ENCODE assay signal across 8 cellular contexts in the genomic region with DNA sequence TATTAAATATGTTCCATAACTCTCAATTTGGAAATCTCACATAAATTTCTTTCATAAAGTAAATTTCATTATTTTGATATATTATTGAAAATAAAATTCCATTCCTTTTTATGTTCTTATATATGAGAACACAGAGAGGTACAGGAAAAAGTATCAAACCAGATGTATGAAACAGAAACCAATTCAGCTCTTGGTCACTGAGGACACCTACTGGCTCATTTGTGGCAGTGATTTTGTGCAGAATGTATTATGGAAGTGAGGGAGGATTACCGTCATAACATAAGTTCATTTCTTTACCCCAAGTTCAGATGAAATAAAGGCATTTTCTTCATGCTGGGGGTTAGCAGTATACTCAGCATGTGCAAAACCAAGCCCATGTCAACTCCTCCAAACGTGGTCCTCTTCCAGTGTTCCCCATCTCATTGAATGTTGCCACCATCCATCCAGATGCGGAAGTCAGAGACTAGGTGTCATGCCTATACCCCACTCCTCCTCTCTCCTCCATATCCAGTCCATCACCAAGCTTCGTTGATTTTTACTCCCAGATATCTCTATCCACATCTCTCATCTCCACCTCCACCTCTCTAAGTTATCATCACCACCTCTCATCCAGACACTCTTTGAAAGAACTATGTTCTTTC. TPM values are rescaled to one million over a fixed set of nuclear protein-coding genes. Genes with fewer than 3 reads are reported as not detected.
DNase-seq lines count a peak whose midpoint lies in the region; ATAC-seq and TF ChIP-seq lines count a peak whose summit lies in the region.

No MANE protein-coding gene starts in this region.

- ATAC-seq in left lobe of liver (peak; percentile 92), upper lobe of left lung (ENCODE audit: low FRiP score in 2 of 2) (peak; percentile 73 to 89)

- H3K79me2 ChIP-seq in OCI-LY3 (ENCODE audit: low read length): no peaks in the 10 kb centered on the region

- no peaks in the 10 kb centered on the region for H3K36me3 ChIP-seq in BE2C
- H3K36me3 ChIP-seq in OCI-LY3 (replicated peaks; ENCODE audit: low read depth, low read length): no peaks in the 10 kb centered on the region
- no peaks in the 10 kb centered on the region for H3K36me3 ChIP-seq in upper lobe of left lung

- H3K9me3 ChIP-seq in BE2C (no peaks in the 10 kb centered on the region), OCI-LY3 (ENCODE audit: insufficient read depth, low read length) (no peaks in the 10 kb centered on the region), upper lobe of left lung (peaks cover 0 to 5% (median 0%) of the 10 kb centered on the region in 4 donors)

- H3K9ac ChIP-seq in OCI-LY3 (ENCODE audit: low read length): no peak overlapping the region

- peak overlapping the region; percentile 90 for H2AFZ ChIP-seq in OCI-LY3 (ENCODE audit: low read depth, low read length)

- WGBS in upper lobe of left lung, 2 donors: 31 to 33% methylated on average over 4 of the region's 4 CpGs

- no peak for TF ChIP-seq POLR2A in upper lobe of left lung (IDR thresholded peaks at IDR 0.05)

- H3K4me2 ChIP-seq in OCI-LY3 (ENCODE audit: low read length): peak overlapping the region; percentile 54

- TF ChIP-seq CTCF in BE2C (IDR thresholded peaks at IDR 0.05; ENCODE audit: low read depth, low read length) (peak; percentile 65), GM13977 (IDR thresholded peaks at IDR 0.05; ENCODE audit: extremely low read depth, insufficient read depth, missing control alignments) (peak; percentile 81), HL-60 (IDR thresholded peaks at IDR 0.05; ENCODE audit: insufficient read depth, low read length) (peak; percentile 68), OCI-LY3 (IDR thresholded peaks at IDR 0.05; ENCODE audit: low read depth, low read length) (peak; percentile 81), upper lobe of left lung (IDR thresholded peaks at IDR 0.05) (peak; percentile 43 to 89 (median 82))

- H3K27me3 ChIP-seq in BE2C: no peaks in the 10 kb centered on the region
- H3K27me3 ChIP-seq in HL-60 (ENCODE audit: insufficient read depth, poor library complexity, severe bottlenecking): no peaks in the 10 kb centered on the region
- no peaks in the 10 kb centered on the region for H3K27me3 ChIP-seq in OCI-LY3 (ENCODE audit: low read depth, low read length)
- H3K27me3 ChIP-seq in upper lobe of left lung: no peaks in the 10 kb centered on the region

- H4K20me1 ChIP-seq in OCI-LY3 (ENCODE audit: insufficient read depth, low read length): no peaks in the 10 kb centered on the region

- TF ChIP-seq EP300 in upper lobe of left lung (IDR thresholded peaks at IDR 0.05): no peak

- H3K4me3 ChIP-seq in BE2C (ENCODE audit: low read depth, low read length) (no peak overlapping the region), HL-60 (replicated peaks; ENCODE audit: insufficient read depth, low read length) (no peak overlapping the region), OCI-LY3 (ENCODE audit: low read length) (peak overlapping the region; percentile 53), upper lobe of left lung (no peak overlapping the region)

- H3K27ac ChIP-seq in HL-60 (replicated peaks) (no peak overlapping the region), OCI-LY3 (ENCODE audit: low read length) (no peak overlapping the region), upper lobe of left lung (peak overlapping the region in 1 of 4 donors; percentile 15)

- in situ Hi-C loops in GM13977 (cut with MboI; ENCODE audit: low pct_unique_long_range_greater_than_20kb, low sequenced_read_pairs, unreplicated experiment): no loop called here

- DNase-seq in BE2C (no peak), GM13977 (ENCODE audit: low spot score) (peak; percentile 49), HL-60 (ENCODE audit: low read depth in 1 of 2, low spot score in 1 of 2) (peak in 1 of 2 experiments; percentile 3), cerebellum (ENCODE audit: low spot score) (peak; percentile 7), left lobe of liver (ENCODE audit: low spot score) (no peak), upper lobe of left lung (no peak)
- DNase-seq in stimulated activated CD4-positive, alpha-beta T cell treated with anti-CD3 and anti-CD28 coated beads, Interleukin-4, amount 100 ng/mL, for 1 hour: no peak

- no peaks in the 10 kb centered on the region for H3K4me1 ChIP-seq in BE2C
- no peaks in the 10 kb centered on the region for H3K4me1 ChIP-seq in OCI-LY3 (ENCODE audit: low read length)
- H3K4me1 ChIP-seq in upper lobe of left lung: peaks cover 0 to 4% (median 3%) of the 10 kb centered on the region in 4 donors

RNA-seq across cellular contexts. Expression of gene MALL, which starts 41.7 kb away (rescaled TPM):
- polyA plus RNA-seq in BE2C (2012; ENCODE audit: insufficient read depth, insufficient read length, low read depth): not detected
- total RNA-seq in cerebellum: 2.4 TPM
- 1.6 TPM for total RNA-seq in left lobe of liver
- 100 to 1,000 TPM in 4 of 6 donors, 10 to 100 TPM in 2; 40.9 to 203 (median 120) TPM for total RNA-seq in upper lobe of left lung

RNA-seq across cellular contexts. Expression of gene NPHP1, which starts 47.5 kb away (rescaled TPM):
- 0.26 TPM for polyA plus RNA-seq in BE2C (2012; ENCODE audit: insufficient read depth, insufficient read length, low read depth)
- 7.2 TPM for total RNA-seq in cerebellum
- total RNA-seq in left lobe of liver: 0.15 TPM
- 10 to 100 TPM in 1 of 6 donors, 1 to 10 TPM in 5; 3.2 to 18.4 (median 5.4) TPM for total RNA-seq in upper lobe of left lung

RNA-seq across cellular contexts. Expression of gene MTLN, which starts 55.1 kb away (rescaled TPM):
- 79.3 TPM for polyA plus RNA-seq in BE2C (2012; ENCODE audit: insufficient read depth, insufficient read length, low read depth)
- total RNA-seq in cerebellum (15.9 TPM), left lobe of liver (40.8 TPM), upper lobe of left lung (100 to 1,000 TPM in 1 of 6 donors, 10 to 100 TPM in 5; 25.1 to 113 (median 59.4) TPM)

Comparison
In these comparisons a context has a peak if more than half of its experiments do, and no peak if none do; other contexts are left out.
1. DNase-seq: peak in GM13977 (single experiment) and cerebellum (single experiment); none in BE2C (single experiment), left lobe of liver (single experiment), upper lobe of left lung (0 of 2) and stimulated activated CD4-positive, alpha-beta T cell treated with anti-CD3 and anti-CD28 coated beads, Interleukin-4, amount 100 ng/mL, for 1 hour (single experiment).
2. RNA of gene MALL, which starts 41.7 kb away (total RNA-seq): 40.9 to 203 TPM in upper lobe of left lung; 2.4 TPM in cerebellum (single experiment) and 1.6 TPM in left lobe of liver (single experiment); every median in the first group is over 10 times any median in the second.
3. Peak in every context shown above with its lines, with median percentiles within 50 percentile points of each other: CTCF ChIP-seq.